8 cellular contexts compared by ENCODE assay signal in genomic region chrX:129360175-129360574, GRCh38.
DNase-seq lines count a peak whose midpoint lies in the region; ATAC-seq and TF ChIP-seq lines count a peak whose summit lies in the region.

No MANE protein-coding gene starts in this region.

- no peak overlapping the region for H3K9ac ChIP-seq in neural progenitor cell

- no peaks in the 10 kb centered on the region for H3K36me3 ChIP-seq in neural progenitor cell

- no peak overlapping the region for H3K4me3 ChIP-seq in neural progenitor cell

- no peaks in the 10 kb centered on the region for H3F3A ChIP-seq in neural progenitor cell (ENCODE audit: low read depth)

- no peaks in the 10 kb centered on the region for H3K4me1 ChIP-seq in neural progenitor cell

- no peaks in the 10 kb centered on the region for H3K4me1 Mint-ChIP-seq in activated CD4-positive, alpha-beta T cell treated with anti-CD3 and anti-CD28 coated beads for 36 hours
- H3K4me1 Mint-ChIP-seq in neural progenitor cell, result no peaks in the 10 kb centered on the region
- H3K4me1 Mint-ChIP-seq in activated T-helper 17 cell treated with anti-CD3 and anti-CD28 coated beads, Interleukin-2, amount 50 U/mL, for 72 hours, result no peaks in the 10 kb centered on the region

- H3K27me3 Mint-ChIP-seq in activated CD4-positive, alpha-beta T cell treated with anti-CD3 and anti-CD28 coated beads for 36 hours, result no peaks in the 10 kb centered on the region
- H3K27me3 Mint-ChIP-seq in neural progenitor cell (ENCODE audit: insufficient read depth, low read depth), result no peaks in the 10 kb centered on the region
- H3K27me3 Mint-ChIP-seq in activated T-helper 17 cell treated with anti-CD3 and anti-CD28 coated beads, Interleukin-2, amount 50 U/mL, for 72 hours, result no peaks in the 10 kb centered on the region

- H3K27me3 ChIP-seq in neural progenitor cell, result no peaks in the 10 kb centered on the region

- H3K27ac ChIP-seq in neural progenitor cell, result no peak overlapping the region

- no peak overlapping the region for H3K27ac Mint-ChIP-seq in activated CD4-positive, alpha-beta T cell treated with anti-CD3 and anti-CD28 coated beads for 36 hours
- H3K27ac Mint-ChIP-seq in neural progenitor cell, result no peak overlapping the region
- no peak overlapping the region for H3K27ac Mint-ChIP-seq in activated T-helper 17 cell treated with anti-CD3 and anti-CD28 coated beads, Interleukin-2, amount 50 U/mL, for 72 hours

- peak; percentile 22 for DNase-seq in Ammon's horn (ENCODE audit: low spot score)
- DNase-seq in NCI-H1930 (lab: John Stamatoyannopoulos, UW), result peak; percentile 0 to 57
- DNase-seq in activated CD4-positive, alpha-beta T cell treated with anti-CD3 and anti-CD28 coated beads for 36 hours, result peak; percentile 58
- peak; percentile 64 for DNase-seq in neural progenitor cell (ENCODE audit: low spot score)

- H3K9me3 Mint-ChIP-seq in activated CD4-positive, alpha-beta T cell treated with anti-CD3 and anti-CD28 coated beads for 36 hours (ENCODE audit: low read depth), result no peaks in the 10 kb centered on the region
- peaks cover 27% of the 10 kb centered on the region for H3K9me3 Mint-ChIP-seq in neural progenitor cell
- no peaks in the 10 kb centered on the region for H3K9me3 Mint-ChIP-seq in activated T-helper 17 cell treated with anti-CD3 and anti-CD28 coated beads, Interleukin-2, amount 50 U/mL, for 72 hours

- CTCF ChIA-PET in activated CD4-positive, alpha-beta T cell treated with anti-CD3 and anti-CD28 coated beads for 36 hours (lab: Charles Lee), result no interaction called here

- H3K36me3 Mint-ChIP-seq in activated CD4-positive, alpha-beta T cell treated with anti-CD3 and anti-CD28 coated beads for 36 hours (ENCODE audit: low read depth), result no peaks in the 10 kb centered on the region
- peaks cover 9% of the 10 kb centered on the region for H3K36me3 Mint-ChIP-seq in neural progenitor cell
- H3K36me3 Mint-ChIP-seq in activated T-helper 17 cell treated with anti-CD3 and anti-CD28 coated beads, Interleukin-2, amount 50 U/mL, for 72 hours (ENCODE audit: low read depth), result no peaks in the 10 kb centered on the region

- H2AFZ ChIP-seq in neural progenitor cell (replicated peaks), result no peak overlapping the region

- no peak overlapping the region for H3K4me2 ChIP-seq in neural progenitor cell

- H3K79me2 ChIP-seq in neural progenitor cell (ENCODE audit: low read depth), result no peaks in the 10 kb centered on the region

- POLR2A ChIA-PET in activated CD4-positive, alpha-beta T cell treated with anti-CD3 and anti-CD28 coated beads for 36 hours (lab: Charles Lee), result no interaction called here

- no peak overlapping the region for H3K4me3 Mint-ChIP-seq in activated CD4-positive, alpha-beta T cell treated with anti-CD3 and anti-CD28 coated beads for 36 hours
- no peak overlapping the region for H3K4me3 Mint-ChIP-seq in neural progenitor cell
- H3K4me3 Mint-ChIP-seq in activated T-helper 17 cell treated with anti-CD3 and anti-CD28 coated beads, Interleukin-2, amount 50 U/mL, for 72 hours, result no peak overlapping the region

- intact Hi-C loops in activated CD4-positive, alpha-beta T cell treated with anti-CD3 and anti-CD28 coated beads for 36 hours (cut with DNase I, micrococcal nuclease), result loop anchor here in 1 of 2 experiments (1.0 to 5.0 kb wide), 3 partner anchors 42 to 1253 kb away; no protein-coding TSS in a partner anchor

- TF ChIP-seq CTCF in neural progenitor cell (IDR thresholded peaks at IDR 0.05), result peak; percentile 69

- H3K9me3 ChIP-seq in neural progenitor cell (ENCODE audit: low read depth), result peaks cover 15% of the 10 kb centered on the region

- ATAC-seq in GM18498 (IDR thresholded peaks at IDR 0.05; ENCODE audit: unreplicated experiment), result peak; percentile 80
- ATAC-seq in HG02870 (IDR thresholded peaks at IDR 0.05; ENCODE audit: unreplicated experiment), result peak; percentile 91
- peak; percentile 44 for ATAC-seq in activated CD4-positive, alpha-beta T cell treated with anti-CD3 and anti-CD28 coated beads for 36 hours
- peak; percentile 49 for ATAC-seq in esophagus mucosa
- ATAC-seq in activated T-helper 17 cell treated with anti-CD3 and anti-CD28 coated beads, Interleukin-2, amount 50 U/mL, for 72 hours (replicated peaks), result no peak

- H4K20me1 ChIP-seq in neural progenitor cell (ENCODE audit: low read depth), result no peaks in the 10 kb centered on the region
